ENCODE assay signal across 1 cellular context in genomic region chr1:1440941-1441888, GRCh38.
A peak's percentile ranks its signal among the peaks of the same experiment; 100 is the strongest.
TF ChIP-seq lines count a peak whose summit lies in the region.

No MANE protein-coding gene starts in this region.

TF ChIP-seq in HEK293, 187 proteins besides CTCF, POLR2A, EP300 and RAD21 (continued from another document and continues in another):
- TF ChIP-seq HIC1 (tag by site-specific recombination; IDR thresholded peaks at IDR 0.05) (peak; percentile 66; the same call in 1 of the 2 replicates), ZNF621 (tag by site-specific recombination; IDR thresholded peaks at IDR 0.05) (no peak), SCRT2 (tag by site-specific recombination; IDR thresholded peaks at IDR 0.05) (no peak), ZNF23 (tag by site-specific recombination; IDR thresholded peaks at IDR 0.05; ENCODE audit: borderline replicate concordance) (no peak), ZNF510 (tag by site-specific recombination; IDR thresholded peaks at IDR 0.05; ENCODE audit: insufficient replicate concordance) (no peak), KLF9 (tag by site-specific recombination; IDR thresholded peaks at IDR 0.05; ENCODE audit: low read depth) (peak; percentile 75), ZNF843 (tag by site-specific recombination; IDR thresholded peaks at IDR 0.05) (peak; percentile 28; the same call in 1 of the 2 replicates), ZNF645 (tag by site-specific recombination; IDR thresholded peaks at IDR 0.05) (0 out of 2 replicates have a peak, but pooled peaks have one; percentile 17), ZNF518A (tag by site-specific recombination; conservative IDR thresholded peaks at IDR 0.05; ENCODE audit: low read depth) (no peak), ZBTB6 (tag by site-specific recombination; IDR thresholded peaks at IDR 0.05) (no peak), ZNF350 (tag by site-specific recombination; IDR thresholded peaks at IDR 0.05) (no peak), ZNF549 (tag by site-specific recombination; IDR thresholded peaks at IDR 0.05) (no peak), SALL2 (tag by site-specific recombination; IDR thresholded peaks at IDR 0.05; ENCODE audit: borderline replicate concordance) (no peak), ZNF600 (tag by site-specific recombination; IDR thresholded peaks at IDR 0.05) (no peak), ZNF501 (tag by site-specific recombination; IDR thresholded peaks at IDR 0.05) (no peak), ZNF529 (tag by site-specific recombination; IDR thresholded peaks at IDR 0.05; ENCODE audit: insufficient replicate concordance) (no peak), ZNF366 (tag by site-specific recombination; conservative IDR thresholded peaks at IDR 0.05) (no peak), ZNF571 (tag by site-specific recombination; IDR thresholded peaks at IDR 0.05) (no peak), ZNF626 (tag by site-specific recombination; IDR thresholded peaks at IDR 0.05) (no peak), ZNF174 (tag by site-specific recombination; IDR thresholded peaks at IDR 0.05) (no peak), ZNF768 (tag by site-specific recombination; IDR thresholded peaks at IDR 0.05) (no peak), KLF8 (tag by site-specific recombination; IDR thresholded peaks at IDR 0.05) (peak; percentile 18; the same call in 1 of the 2 replicates), ZNF112 (tag by site-specific recombination; IDR thresholded peaks at IDR 0.05) (no peak), ZNF398 (tag by site-specific recombination; IDR thresholded peaks at IDR 0.05) (no peak), GLIS1 (tag by site-specific recombination; IDR thresholded peaks at IDR 0.05) (peak; percentile 98), ZNF146 (tag by site-specific recombination; IDR thresholded peaks at IDR 0.05) (no peak), ZNF37A (tag by site-specific recombination; IDR thresholded peaks at IDR 0.05) (no peak), PRDM6 (tag by site-specific recombination; IDR thresholded peaks at IDR 0.05) (no peak), ZNF610 (tag by site-specific recombination; IDR thresholded peaks at IDR 0.05; ENCODE audit: borderline replicate concordance) (no peak), ZNF692 (tag by site-specific recombination; IDR thresholded peaks at IDR 0.05) (peak; percentile 95), ZBTB11 (tag by site-specific recombination; conservative IDR thresholded peaks at IDR 0.05; ENCODE audit: low read depth) (no peak), ZBTB10 (tag by site-specific recombination; IDR thresholded peaks at IDR 0.05) (peak; percentile 74; the same call in 1 of the 2 replicates)
